In the genomic region with DNA sequence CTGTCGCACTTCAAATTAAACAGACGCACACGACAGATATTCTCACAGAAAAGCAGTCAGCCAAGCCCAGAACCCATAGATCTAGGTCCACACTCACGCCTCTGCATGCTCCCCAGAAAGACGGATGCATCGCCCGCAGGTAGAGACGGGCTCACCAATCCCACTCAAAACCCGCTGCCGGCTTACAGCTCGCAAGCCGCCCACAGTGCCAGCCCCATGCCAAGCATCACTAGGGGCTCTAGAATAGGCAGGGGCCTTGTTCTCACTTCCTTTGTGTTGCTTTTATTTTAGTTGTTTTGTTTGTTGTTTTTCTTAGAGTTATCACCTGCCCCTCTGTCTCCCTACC, we compare ENCODE assay signal across 8 cellular contexts. TPM values are rescaled to one million over a fixed set of nuclear protein-coding genes. Genes with fewer than 3 reads are reported as not detected.
A peak's percentile ranks its signal among the peaks of the same experiment; 100 is the strongest.
DNase-seq lines count a peak whose midpoint lies in the region; ATAC-seq lines count a peak whose summit lies in the region.

No MANE protein-coding gene starts in this region.

- H3K36me3 Mint-ChIP-seq in activated naive CD4-positive, alpha-beta T cell treated with anti-CD3 and anti-CD28 coated beads, Interleukin-2, amount 10 ng/mL, durations not matched to agents 7 days and 5 days, result peaks cover 2% of the 10 kb centered on the region
- H3K36me3 Mint-ChIP-seq in central memory CD8-positive, alpha-beta T cell (ENCODE audit: insufficient read depth), result no peaks in the 10 kb centered on the region

- WGBS in urinary bladder, result 24% methylated on average over 12 of the region's 12 CpGs

- in situ Hi-C loops in KBM-7 (cut with MboI; ENCODE audit: low pct_unique_long_range_greater_than_20kb, low sequenced_read_pairs), result no loop called here

- no peak overlapping the region for H3K27ac ChIP-seq in urinary bladder (ENCODE audit: low read depth)

- peaks cover 33% of the 10 kb centered on the region for H3K27me3 Mint-ChIP-seq in activated naive CD4-positive, alpha-beta T cell treated with anti-CD3 and anti-CD28 coated beads, Interleukin-2, amount 10 ng/mL, durations not matched to agents 7 days and 5 days
- peaks cover 24% of the 10 kb centered on the region for H3K27me3 Mint-ChIP-seq in central memory CD8-positive, alpha-beta T cell

- no peak for ATAC-seq in central memory CD8-positive, alpha-beta T cell (replicated peaks; ENCODE audit: extremely low read depth, poor library complexity, severe bottlenecking)

- peaks cover 34% of the 10 kb centered on the region for H3K27me3 ChIP-seq in mononuclear cell (ENCODE audit: insufficient read depth, low read length)

- no peaks in the 10 kb centered on the region for H3K9me3 Mint-ChIP-seq in activated naive CD4-positive, alpha-beta T cell treated with anti-CD3 and anti-CD28 coated beads, Interleukin-2, amount 10 ng/mL, durations not matched to agents 7 days and 5 days
- no peaks in the 10 kb centered on the region for H3K9me3 Mint-ChIP-seq in central memory CD8-positive, alpha-beta T cell

- DNase-seq in activated naive CD4-positive, alpha-beta T cell treated with anti-CD3 and anti-CD28 coated beads, Interleukin-2, amount 10 ng/mL, durations not matched to agents 7 days and 5 days, result no peak
- DNase-seq in activated naive CD4-positive, alpha-beta T cell treated with Interleukin-2 at 50 U/mL for 16 hours, result no peak
- no peak for DNase-seq in central memory CD8-positive, alpha-beta T cell (ENCODE audit: low spot score in 2 of 2)
- DNase-seq in activated gamma-delta T cell (lab: John Stamatoyannopoulos, UW), result no peak
- no peak for DNase-seq in NCI-H748 treated with DMSO at 0.1 percent for 48 hours (lab: John Stamatoyannopoulos, UW)
- no peak for DNase-seq in KBM-7

- peaks cover 9% of the 10 kb centered on the region for H3K4me1 ChIP-seq in mononuclear cell (ENCODE audit: insufficient read depth, low read length)
- no peaks in the 10 kb centered on the region for H3K4me1 ChIP-seq in urinary bladder (ENCODE audit: insufficient read depth)

- peak overlapping the region; percentile 75 for H3K4me3 Mint-ChIP-seq in activated naive CD4-positive, alpha-beta T cell treated with anti-CD3 and anti-CD28 coated beads, Interleukin-2, amount 10 ng/mL, durations not matched to agents 7 days and 5 days
- H3K4me3 Mint-ChIP-seq in central memory CD8-positive, alpha-beta T cell, result peak overlapping the region; percentile 73

- no peaks in the 10 kb centered on the region for H3K9me3 ChIP-seq in mononuclear cell (ENCODE audit: low read depth, low read length)

- H3K36me3 ChIP-seq in urinary bladder (ENCODE audit: insufficient read depth), result peaks cover 2% of the 10 kb centered on the region

- H3K27ac Mint-ChIP-seq in activated naive CD4-positive, alpha-beta T cell treated with anti-CD3 and anti-CD28 coated beads, Interleukin-2, amount 10 ng/mL, durations not matched to agents 7 days and 5 days, result no peak overlapping the region
- no peak overlapping the region for H3K27ac Mint-ChIP-seq in central memory CD8-positive, alpha-beta T cell (ENCODE audit: low read depth)

- H3K4me1 Mint-ChIP-seq in activated naive CD4-positive, alpha-beta T cell treated with anti-CD3 and anti-CD28 coated beads, Interleukin-2, amount 10 ng/mL, durations not matched to agents 7 days and 5 days, result peaks cover 16% of the 10 kb centered on the region
- peaks cover 14% of the 10 kb centered on the region for H3K4me1 Mint-ChIP-seq in central memory CD8-positive, alpha-beta T cell

- CTCF ChIA-PET in activated naive CD4-positive, alpha-beta T cell treated with anti-CD3 and anti-CD28 coated beads, Interleukin-2, amount 10 ng/mL, durations not matched to agents 7 days and 5 days (lab: Charles Lee), result no interaction called here

- H3K4me3 ChIP-seq in mononuclear cell (ENCODE audit: low read length) (peak overlapping the region; percentile 33), urinary bladder (ENCODE audit: low read depth, low read length) (peak overlapping the region; percentile 81)

RNA-seq across cellular contexts. Expression of gene BMERB1, which starts 0.3 kb away (rescaled TPM):
- total RNA-seq in mononuclear cell (2.7 TPM), urinary bladder (41.5 TPM)
- polyA plus RNA-seq in urinary bladder, result 77.0 TPM

RNA-seq across cellular contexts. Expression of gene MPV17L, which starts 38.5 kb away (rescaled TPM):
- total RNA-seq in mononuclear cell (under 0.01 TPM), urinary bladder (5.8 TPM)
- 4.4 TPM for polyA plus RNA-seq in urinary bladder

RNA-seq across cellular contexts. Expression of gene NPIPA5, which starts 56.0 kb away (rescaled TPM):
- 2.0 TPM for total RNA-seq in mononuclear cell
- total RNA-seq in urinary bladder, result 3.9 TPM
- polyA plus RNA-seq in urinary bladder, result 4.6 TPM

Comparison
In these comparisons a context has a peak if more than half of its experiments do, and no peak if none do; other contexts are left out.
1. RNA of gene BMERB1, which starts 0.3 kb away (total RNA-seq): 41.5 TPM in urinary bladder (single experiment); 2.7 TPM in mononuclear cell (single experiment); every median in the first group is over 10 times any median in the second.